Comparison of ENCODE assay signal across 19 cellular contexts in genomic region chr11:132987936-132988335, GRCh38.
DNase-seq lines count a peak whose midpoint lies in the region; ATAC-seq, FAIRE-seq and TF ChIP-seq lines count a peak whose summit lies in the region.
"Had no signal": no experiment of that assay in that cellular context is flagged by ENCODE, and none has a peak within 500 bp of the region (broad histone marks: within the 10 kb centered on the region; RNA-seq: fewer than 3 reads in every experiment).

No MANE protein-coding gene starts in this region.

- no peak overlapping the region for H3K27ac ChIP-seq in right lobe of liver
- H3K27ac ChIP-seq: PC-9 had no signal

- in situ Hi-C loops in astrocyte of the cerebellum (cut with HindIII; ENCODE audit: low sequenced_read_pairs) = no loop called here

- no peaks in the 10 kb centered on the region for H3K27me3 ChIP-seq in right lobe of liver

- intact Hi-C loops in right lobe of liver (cut with DNase I) = no loop called here

- ATAC-seq in right lobe of liver = no peak
- ATAC-seq: HepG2 had no signal

- TF ChIP-seq POLR2A in right lobe of liver (IDR thresholded peaks at IDR 0.05) = no peak

- H3K4me1 ChIP-seq in right lobe of liver = no peaks in the 10 kb centered on the region

- no peaks in the 10 kb centered on the region for H3K9me3 ChIP-seq in right lobe of liver

- no peaks in the 10 kb centered on the region for H3K36me3 ChIP-seq in right lobe of liver

- no peak for TF ChIP-seq CTCF in astrocyte of the cerebellum (IDR thresholded peaks at IDR 0.05; ENCODE audit: low read depth, low read length, missing control alignments)
- TF ChIP-seq CTCF in GM20000 (IDR thresholded peaks at IDR 0.05; ENCODE audit: extremely low read depth, missing control alignments) = no peak
- no peak for TF ChIP-seq CTCF in right lobe of liver (IDR thresholded peaks at IDR 0.05)

- no peak for FAIRE-seq in urothelium cell line (lab: Jason Lieb, UNC)
- FAIRE-seq: GM19239, HepG2 had no signal

- H3K4me3 ChIP-seq in astrocyte of the cerebellum (ENCODE audit: low read depth, low read length) = no peak overlapping the region
- no peak overlapping the region for H3K4me3 ChIP-seq in right lobe of liver
- H3K4me3 ChIP-seq: PC-9 had no signal

- DNase-seq in EH (ENCODE audit: low read depth) (peak; percentile 49), HT1080 (ENCODE audit: low read depth) (peak; percentile 6), astrocyte of the cerebellum (ENCODE audit: low read depth) (peak; percentile 24), urothelium cell line (ENCODE audit: low spot score) (peak; percentile 57), GM20000 (ENCODE audit: low spot score) (no peak), DMS79 (lab: John Stamatoyannopoulos, UW) (no peak), right lobe of liver (no peak)
- DNase-seq: Calu3; CD4-positive, alpha-beta memory T cell; DND-41; H9; KG1; NCI-H1092; NCI-H2081 treated with DMSO at 0.1 percent for 48 hours; NCI-H510A treated with DMSO at 0.1 percent for 48 hours; NCI-H82; PC-9 had no signal

- 9% methylated on average over 2 of the region's 2 CpGs for WGBS in right lobe of liver (ENCODE audit: insufficient coverage, low coverage, low lambda C conversion rate, missing lambda C conversion rate)

Comparison
In these comparisons a context has a peak if more than half of its experiments do, and no peak if none do; other contexts are left out.
1. DNase-seq: peak in EH (single experiment), HT1080 (single experiment), astrocyte of the cerebellum (single experiment) and urothelium cell line (single experiment); none in GM20000 (single experiment), DMS79 (single experiment) and right lobe of liver (0 of 3).